13 cellular contexts compared by ENCODE assay signal in the genomic region with DNA sequence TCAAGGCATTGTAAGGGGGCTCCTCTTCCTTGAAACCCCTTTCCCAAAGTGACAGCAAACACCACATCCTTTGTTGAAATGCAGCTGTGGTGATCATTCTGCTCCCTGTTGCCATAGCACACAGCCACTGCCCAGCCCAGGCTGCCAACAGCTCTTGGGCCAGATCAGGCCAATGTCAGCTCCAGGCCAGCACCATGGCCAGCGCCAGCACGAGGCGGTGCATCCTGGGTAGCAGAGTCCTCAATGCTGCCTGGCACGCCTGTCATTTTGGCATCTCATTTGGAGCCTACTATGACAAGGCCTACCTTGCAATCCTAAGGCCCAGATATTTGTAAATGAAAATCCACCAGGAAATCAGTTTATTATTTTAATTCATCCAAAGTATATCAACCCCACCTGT.
A peak's percentile ranks its signal among the peaks of the same experiment; 100 is the strongest.
DNase-seq lines count a peak whose midpoint lies in the region; ATAC-seq, FAIRE-seq and TF ChIP-seq lines count a peak whose summit lies in the region.
"Had no signal": no experiment of that assay in that cellular context is flagged by ENCODE, and none has a peak within 500 bp of the region (broad histone marks: within the 10 kb centered on the region; RNA-seq: fewer than 3 reads in every experiment).

No MANE protein-coding gene starts in this region.

- no peaks in the 10 kb centered on the region for H3K27me3 Mint-ChIP-seq in T-cell
- H3K27me3 Mint-ChIP-seq: activated T-cell treated with anti-CD3 and anti-CD28 coated beads, Interleukin-2, amount 50 U/mL, for 24 hours had no signal

- no peaks in the 10 kb centered on the region for H3K79me2 ChIP-seq in GM23248 (ENCODE audit: insufficient read depth)

- no peaks in the 10 kb centered on the region for H3K36me3 Mint-ChIP-seq in T-cell

- H4K20me1 ChIP-seq in GM23248 (ENCODE audit: insufficient read depth): no peaks in the 10 kb centered on the region

- no peak overlapping the region for H3K9ac ChIP-seq in GM23248

- no peaks in the 10 kb centered on the region for H3F3A ChIP-seq in GM23248 (ENCODE audit: insufficient read depth)

- H3K9me3 Mint-ChIP-seq in T-cell: peaks cover 18 to 25% (median 22%) of the 10 kb centered on the region in 3 donors

- no peak for FAIRE-seq in bronchial epithelial cell (lab: Jason Lieb, UNC)

- no peaks in the 10 kb centered on the region for H3K4me1 Mint-ChIP-seq in T-cell

- no peak overlapping the region for H3K4me3 ChIP-seq in GM23248
- H3K4me3 ChIP-seq in bronchial epithelial cell (ENCODE audit: low read depth, low read length): no peak overlapping the region
- H3K4me3 ChIP-seq: thoracic aorta had no signal

- DNase-seq in GM23248 (peak; percentile 49), NAMALWA (ENCODE audit: low spot score) (peak; percentile 6), bronchial epithelial cell (ENCODE audit: low read depth) (peak; percentile 20), mucosa of gallbladder (ENCODE audit: low spot score) (peak; percentile 14), T-cell (no peak), epidermal melanocyte (ENCODE audit: insufficient read length, low spot score) (no peak)
- DNase-seq: activated T-cell treated with anti-CD3 and anti-CD28 coated beads, Interleukin-2, amount 50 U/mL, for 24 hours; left ventricle myocardium superior; NK-92 treated with Interleukin-12 subunit alpha and Interleukin-12 subunit beta, amount 100 ng/mL, for 24 hours; T-helper 9 cell had no signal

- CTCF ChIA-PET in T-cell (lab: Charles Lee): no interaction called here

- no peak overlapping the region for H2AFZ ChIP-seq in GM23248

- no peak overlapping the region for H3K27ac ChIP-seq in GM23248
- H3K27ac ChIP-seq: thoracic aorta had no signal

- H3K36me3 ChIP-seq in GM23248 (ENCODE audit: low read depth): no peaks in the 10 kb centered on the region
- no peaks in the 10 kb centered on the region for H3K36me3 ChIP-seq in bronchial epithelial cell (ENCODE audit: control insufficient read depth, insufficient read depth, low read length)
- H3K36me3 ChIP-seq: thoracic aorta had no signal

- ATAC-seq in T-cell (replicated peaks in 1 of 4) (no peak), GM21360 (IDR thresholded peaks at IDR 0.05; ENCODE audit: unreplicated experiment) (no peak), HG03520 (IDR thresholded peaks at IDR 0.05; ENCODE audit: unreplicated experiment) (no peak)
- ATAC-seq: left ventricle myocardium superior had no signal

- POLR2A ChIA-PET in T-cell (lab: Charles Lee): no interaction called here

- peaks cover 9% of the 10 kb centered on the region for H3K27me3 ChIP-seq in GM23248 (replicated peaks; ENCODE audit: insufficient read depth)
- H3K27me3 ChIP-seq in bronchial epithelial cell (ENCODE audit: control insufficient read depth, insufficient read depth, low read length): no peaks in the 10 kb centered on the region

- TF ChIP-seq CTCF in bronchial epithelial cell (IDR thresholded peaks at IDR 0.05; ENCODE audit: insufficient read depth, low read length, severe bottlenecking): no peak

- no peak overlapping the region for H3K27ac Mint-ChIP-seq in T-cell
- H3K27ac Mint-ChIP-seq: activated T-cell treated with anti-CD3 and anti-CD28 coated beads, Interleukin-2, amount 50 U/mL, for 24 hours had no signal

- H3K9me2 ChIP-seq in GM23248 (ENCODE audit: insufficient read depth): no peaks in the 10 kb centered on the region

- whole genome bisulfite sequencing in GM23248 (ENCODE audit: low coverage in 1 of 2, low lambda C conversion rate in 2 of 2, missing lambda C conversion rate in 2 of 2), 2 experiments: 2 to 6% methylated on average over 4 of the region's 4 CpGs

- H3K9me3 ChIP-seq in GM23248 (ENCODE audit: low read depth): no peaks in the 10 kb centered on the region
- H3K9me3 ChIP-seq: thoracic aorta had no signal

- in situ Hi-C loops in GM23248 (cut with MboI): no loop called here

- H3K4me2 ChIP-seq in GM23248 (ENCODE audit: unreplicated experiment): no peak overlapping the region

- H3K4me3 Mint-ChIP-seq in T-cell: no peak overlapping the region
- H3K4me3 Mint-ChIP-seq: activated T-cell treated with anti-CD3 and anti-CD28 coated beads, Interleukin-2, amount 50 U/mL, for 24 hours had no signal

- no peaks in the 10 kb centered on the region for H3K4me1 ChIP-seq in GM23248 (ENCODE audit: insufficient read depth)

Comparison
In these comparisons a context has a peak if more than half of its experiments do, and no peak if none do; other contexts are left out.
1. DNase-seq: peak in GM23248 (single experiment), NAMALWA (single experiment), bronchial epithelial cell (single experiment) and mucosa of gallbladder (single experiment); none in T-cell (0 of 34) and epidermal melanocyte (single experiment).